1 cellular context compared by ENCODE assay signal in genomic region chr12:123248129-123248528, GRCh38.
TF ChIP-seq lines count a peak whose summit lies in the region.

No MANE protein-coding gene starts in this region.

TF ChIP-seq in K562, 482 proteins besides CTCF, POLR2A, EP300 and RAD21:
- peak in 1 of 2 experiments; percentile 61; a peak in 1 of 3 replicates for TF ChIP-seq CBX3 (IDR thresholded peaks at IDR 0.05; ENCODE audit: borderline replicate concordance in 1 of 2, low read length in 2 of 2)
- TF ChIP-seq ZNF280A (IDR thresholded peaks at IDR 0.05; ENCODE audit: low read depth, partially characterized antibody) = peak; percentile 20
